In genomic region chr20:63968928-63969760, GRCh38 we compare ENCODE assay signal across 1 cellular context.
TF ChIP-seq lines count a peak whose summit lies in the region.

No MANE protein-coding gene starts in this region.

TF ChIP-seq in K562, 482 proteins besides CTCF, POLR2A, EP300 and RAD21 (continued from another document and continues in another):
- TF ChIP-seq THAP12 (CRISPR knock-in tag; IDR thresholded peaks at IDR 0.05) (no peak), U2AF2 (optimal IDR thresholded peaks at IDR 0.05; ENCODE audit: low read depth, low read length) (no peak), ZBTB11 (CRISPR knock-in tag; IDR thresholded peaks at IDR 0.05) (no peak), ZNF778 (CRISPR knock-in tag; IDR thresholded peaks at IDR 0.05) (no peak), ZKSCAN1 (IDR thresholded peaks at IDR 0.05; ENCODE audit: low read depth, low read length) (no peak), ZNF511 (CRISPR knock-in tag; IDR thresholded peaks at IDR 0.05) (no peak), NCOA2 (IDR thresholded peaks at IDR 0.05; ENCODE audit: partially characterized antibody in 2 of 2) (no peak), ZZZ3 (IDR thresholded peaks at IDR 0.05) (no peak), ID3 (CRISPR knock-in tag; IDR thresholded peaks at IDR 0.05) (no peak), ID3 (tag; IDR thresholded peaks at IDR 0.05) (no peak), MYC (IDR thresholded peaks at IDR 0.05; ENCODE audit: low read depth, low read length) (no peak), MYC (CRISPR knock-in tag; IDR thresholded peaks at IDR 0.05; ENCODE audit: borderline replicate concordance, low read depth) (no peak), NONO (IDR thresholded peaks at IDR 0.05; ENCODE audit: low read depth in 2 of 2, low read length in 1 of 2) (0 out of 4 replicates have a peak, but pooled peaks of 1 of the 2 experiments have one; percentile 23), BRCA1 (IDR thresholded peaks at IDR 0.05) (no peak), BRCA1 (CRISPR knock-in tag; IDR thresholded peaks at IDR 0.05) (no peak), ERF (CRISPR knock-in tag; IDR thresholded peaks at IDR 0.05) (0 out of 2 replicates have a peak, but pooled peaks have one; percentile 62), LARP7 (IDR thresholded peaks at IDR 0.05) (no peak), ETS1 (conservative IDR thresholded peaks at IDR 0.05; ENCODE audit: control insufficient read depth, low read depth, low read length) (no peak), ZNF639 (CRISPR knock-in tag; conservative IDR thresholded peaks at IDR 0.05 in 1 of 2, IDR thresholded peaks at IDR 0.05 in 1 of 2) (0 out of 4 replicates have a peak, but pooled peaks of 1 of the 2 experiments have one; percentile 11), ATF3 (IDR thresholded peaks at IDR 0.05) (peak; percentile 76), ATF3 (CRISPR knock-in tag; conservative IDR thresholded peaks at IDR 0.05) (no peak), FOXJ3 (CRISPR knock-in tag; IDR thresholded peaks at IDR 0.05) (no peak), DNMT1 (IDR thresholded peaks at IDR 0.05) (no peak), HINFP (tag; conservative IDR thresholded peaks at IDR 0.05; ENCODE audit: low read depth) (no peak), RREB1 (CRISPR knock-in tag; IDR thresholded peaks at IDR 0.05) (no peak), ZNF253 (CRISPR knock-in tag; conservative IDR thresholded peaks at IDR 0.05) (no peak), MXD1 (CRISPR knock-in tag; IDR thresholded peaks at IDR 0.05; ENCODE audit: borderline replicate concordance, poor library complexity, severe bottlenecking) (no peak), PBX2 (CRISPR knock-in tag; IDR thresholded peaks at IDR 0.05; ENCODE audit: low read depth) (no peak), PBX2 (tag; conservative IDR thresholded peaks at IDR 0.05; ENCODE audit: low read depth) (no peak), CEBPB (tag; IDR thresholded peaks at IDR 0.05) (no peak), ZNF584 (CRISPR knock-in tag; IDR thresholded peaks at IDR 0.05; ENCODE audit: low read depth) (no peak), PTTG1 (tag; IDR thresholded peaks at IDR 0.05; ENCODE audit: low read depth) (no peak), ZBED1 (IDR thresholded peaks at IDR 0.05) (no peak), ZNF717 (CRISPR knock-in tag; IDR thresholded peaks at IDR 0.05) (no peak), ETV6 (IDR thresholded peaks at IDR 0.05; ENCODE audit: borderline replicate concordance in 1 of 2, low read depth in 2 of 2, low read length in 1 of 2) (no peak), ETV6 (CRISPR knock-in tag; IDR thresholded peaks at IDR 0.05; ENCODE audit: borderline replicate concordance) (no peak)
